8 cellular contexts compared by ENCODE assay signal in genomic region chr1:149886112-149886395, GRCh38. TPM values are rescaled to one million over a fixed set of nuclear protein-coding genes. Genes with fewer than 3 reads are reported as not detected.
DNase-seq lines count a peak whose midpoint lies in the region; ATAC-seq and TF ChIP-seq lines count a peak whose summit lies in the region.
"Not testable (repeated sequence)": the region's sequence is repeated elsewhere in the genome, so short reads cannot be mapped to it uniquely, and the experiment has no call there.

No MANE protein-coding gene starts in this region.

- dilution Hi-C loops in mammary epithelial cell (cut with HindIII; ENCODE audit: low sequenced_read_pairs), result loop anchor here (25.0 kb wide), 1 partner anchor 176 kb away; the partner anchor contains the start of gene VPS45

- peak overlapping the region; percentile 92 for H3K9ac ChIP-seq in mammary epithelial cell (ENCODE audit: insufficient read depth, low read length)
- H3K9ac ChIP-seq in parathyroid adenoma, result peak overlapping the region; percentile 57

- peaks cover 19% of the 10 kb centered on the region for H3K4me1 ChIP-seq in SJSA1 (replicated peaks)
- H3K4me1 ChIP-seq in mammary epithelial cell (ENCODE audit: insufficient read depth, low read length), result peaks cover 14% of the 10 kb centered on the region
- H3K4me1 ChIP-seq in parathyroid adenoma, result not testable (repeated sequence)
- H3K4me1 ChIP-seq in thyroid gland, result peaks cover 23% of the 10 kb centered on the region in 2 donors

- H3K27ac ChIP-seq in C4-2B (peak overlapping the region; percentile 99), SJSA1 (peak overlapping the region; percentile 91), mammary epithelial cell (ENCODE audit: insufficient read depth, low read depth, low read length) (peak overlapping the region; percentile 75), parathyroid adenoma (peak overlapping the region; percentile 98), thyroid gland (peak overlapping the region; percentile 93 to 100 (median 97))

- H3K27me3 ChIP-seq in SJSA1 (replicated peaks); mammary epithelial cell (ENCODE audit: insufficient read depth, low read length); parathyroid adenoma (ENCODE audit: control insufficient read depth, insufficient read depth, low read length); thyroid gland: not testable (repeated sequence)

- ATAC-seq in left colon, result peak; percentile 1

- BruUV-seq in mammary epithelial cell (replicated peaks; lab: Mats Ljungman, UMichigan), result TSS peak; percentile 82

- WGBS in mammary epithelial cell (ENCODE audit: low coverage, missing lambda C conversion rate), result 2% methylated on average over 15 of the region's 19 CpGs
- WGBS in thyroid gland, 2 donors, result 0% methylated on average over 9 to 17 of the region's 19 CpGs

- not testable (repeated sequence) for TF ChIP-seq CTCF in C4-2B (conservative IDR thresholded peaks at IDR 0.05); HFF-Myc (IDR thresholded peaks at IDR 0.05; ENCODE audit: low read depth, low read length, missing control alignments); mammary epithelial cell (conservative IDR thresholded peaks at IDR 0.05 in 1 of 2, IDR thresholded peaks at IDR 0.05 in 1 of 2; ENCODE audit: extremely low read depth in 1 of 2, insufficient read depth in 1 of 2, low read depth in 1 of 2, low read length in 2 of 2); fibroblast of the aortic adventitia (IDR thresholded peaks at IDR 0.05; ENCODE audit: insufficient read depth, low read length); parathyroid adenoma (IDR thresholded peaks at IDR 0.05); thyroid gland (IDR thresholded peaks at IDR 0.05)

- H4K20me1 ChIP-seq in mammary epithelial cell (ENCODE audit: insufficient read depth, low read length), result not testable (repeated sequence)

- not testable (repeated sequence) for DNase-seq in HFF-Myc (ENCODE audit: extremely low read depth, low read depth); SJSA1 (ENCODE audit: low read depth in 1 of 2, low spot score in 2 of 2); mammary epithelial cell; left colon; thyroid gland
- peak; percentile 43 for DNase-seq in fibroblast of the aortic adventitia (ENCODE audit: low read depth)

- H3K36me3 ChIP-seq in SJSA1; mammary epithelial cell (ENCODE audit: insufficient read depth, low read length); parathyroid adenoma (ENCODE audit: control insufficient read depth, insufficient read depth, low read length); thyroid gland: not testable (repeated sequence)

- intact Hi-C loops in mammary epithelial cell (cut with micrococcal nuclease); left colon (cut with DNase I, micrococcal nuclease); thyroid gland (cut with DNase I): not testable (repeated sequence)

- not testable (repeated sequence) for H2AFZ ChIP-seq in mammary epithelial cell (ENCODE audit: low read depth, low read length); parathyroid adenoma

- in situ Hi-C loops in mammary epithelial cell (cut with MboI; ENCODE audit: low sequenced_read_pairs in 2 of 2), result not testable (repeated sequence)

- CTCF ChIA-PET in mammary epithelial cell (lab: Charles Lee; ENCODE audit: low non-redundant PET), result not testable (repeated sequence)

- H3K4me2 ChIP-seq in mammary epithelial cell (ENCODE audit: insufficient read depth, low read depth, low read length) (peak overlapping the region; percentile 81), parathyroid adenoma (ENCODE audit: low read length) (peak overlapping the region; percentile 97)

- not testable (repeated sequence) for H3K9me3 ChIP-seq in SJSA1 (replicated peaks); mammary epithelial cell (replicated peaks; ENCODE audit: insufficient read depth, low read length); parathyroid adenoma (ENCODE audit: control insufficient read depth, low read length); thyroid gland

- not testable (repeated sequence) for TF ChIP-seq POLR2A in thyroid gland (IDR thresholded peaks at IDR 0.05)

- peak overlapping the region; percentile 57 for H3K4me3 ChIP-seq in HFF-Myc (replicated peaks; ENCODE audit: low read depth, low read length)
- peak overlapping the region; percentile 46 for H3K4me3 ChIP-seq in SJSA1
- H3K4me3 ChIP-seq in mammary epithelial cell (replicated peaks in 1 of 3; ENCODE audit: insufficient read depth in 1 of 3, low read depth in 2 of 3, low read length in 3 of 3), result peak overlapping the region; percentile 58 to 66 (median 64)
- H3K4me3 ChIP-seq in fibroblast of the aortic adventitia (ENCODE audit: low read depth, low read length), result peak overlapping the region; percentile 78
- peak overlapping the region; percentile 93 for H3K4me3 ChIP-seq in parathyroid adenoma (ENCODE audit: low read depth, low read length)
- H3K4me3 ChIP-seq in thyroid gland (replicated peaks in 1 of 3), result peak overlapping the region; percentile 50 to 84 (median 77)

- H3K79me2 ChIP-seq in mammary epithelial cell (ENCODE audit: insufficient read depth, low read length), result peaks cover 18% of the 10 kb centered on the region
- H3K79me2 ChIP-seq in parathyroid adenoma, result not testable (repeated sequence)

RNA-seq across cellular contexts. Expression of gene BOLA1, which starts 13.3 kb away (rescaled TPM):
- 9.8 and 12.3 TPM in 2 replicates for total RNA-seq in SJSA1 (2014; rRNA removed; shearing (Covaris generic))
- 10 to 100 TPM in 1 of 2 donors, 1 to 10 TPM in 1; 7.7 to 15.8 TPM for total RNA-seq in mammary epithelial cell
- polyA plus RNA-seq in mammary epithelial cell, result 13.8 TPM
- polyA minus RNA-seq in mammary epithelial cell, result not detected
- 7.0 and 9.4 TPM in 2 replicates for total RNA-seq in fibroblast of the aortic adventitia (ENCODE audit: low replicate concordance)
- 10 to 100 TPM; 11.0 to 12.6 TPM for total RNA-seq in left colon
- 10 to 100 TPM; 23.5 to 55.8 (median 31.6) TPM for total RNA-seq in thyroid gland

RNA-seq across cellular contexts. Expression of gene SV2A, which starts 31.6 kb away (rescaled TPM):
- total RNA-seq in SJSA1 (2014; rRNA removed; shearing (Covaris generic)), result 16.6 and 17.8 TPM in 2 replicates
- 1 to 10 TPM; 3.4 to 4.0 TPM for total RNA-seq in mammary epithelial cell
- 1.00 TPM for polyA plus RNA-seq in mammary epithelial cell
- not detected for polyA minus RNA-seq in mammary epithelial cell
- total RNA-seq in fibroblast of the aortic adventitia (ENCODE audit: low replicate concordance), result 17.4 and 25.0 TPM in 2 replicates
- total RNA-seq in left colon, result 1 to 10 TPM; 1.1 to 1.4 TPM
- total RNA-seq in thyroid gland, result 1 to 10 TPM; 3.0 to 5.9 (median 4.0) TPM

RNA-seq across cellular contexts. Expression of gene SF3B4, which starts 41.5 kb away (rescaled TPM):
- total RNA-seq in SJSA1 (2014; rRNA removed; shearing (Covaris generic)), result 5.7 and 16.4 TPM in 2 replicates
- total RNA-seq in mammary epithelial cell, result 10 to 100 TPM; 14.2 to 68.8 TPM
- polyA plus RNA-seq in mammary epithelial cell, result 29.5 TPM
- polyA minus RNA-seq in mammary epithelial cell, result 86.0 TPM
- 2.8 and 24.9 TPM in 2 replicates for total RNA-seq in fibroblast of the aortic adventitia (ENCODE audit: low replicate concordance)
- 10 to 100 TPM; 51.4 to 58.0 TPM for total RNA-seq in left colon
- 10 to 100 TPM; 10.2 to 17.9 (median 12.4) TPM for total RNA-seq in thyroid gland

RNA-seq across cellular contexts. Expression of gene MTMR11, which starts 50.6 kb away (rescaled TPM):
- 2.1 and 6.4 TPM in 2 replicates for total RNA-seq in SJSA1 (2014; rRNA removed; shearing (Covaris generic))
- 10 to 100 TPM in 1 of 2 donors, 1 to 10 TPM in 1; 7.3 to 14.4 TPM for total RNA-seq in mammary epithelial cell
- 8.7 TPM for polyA plus RNA-seq in mammary epithelial cell
- polyA minus RNA-seq in mammary epithelial cell, result 15.2 TPM
- total RNA-seq in fibroblast of the aortic adventitia (ENCODE audit: low replicate concordance), result 7.3 and 22.1 TPM in 2 replicates
- 100 to 1,000 TPM; 176 to 247 TPM for total RNA-seq in left colon
- 1 to 10 TPM; 2.0 to 8.6 (median 5.6) TPM for total RNA-seq in thyroid gland
